ENCODE assay signal across 15 cellular contexts in the genomic region with DNA sequence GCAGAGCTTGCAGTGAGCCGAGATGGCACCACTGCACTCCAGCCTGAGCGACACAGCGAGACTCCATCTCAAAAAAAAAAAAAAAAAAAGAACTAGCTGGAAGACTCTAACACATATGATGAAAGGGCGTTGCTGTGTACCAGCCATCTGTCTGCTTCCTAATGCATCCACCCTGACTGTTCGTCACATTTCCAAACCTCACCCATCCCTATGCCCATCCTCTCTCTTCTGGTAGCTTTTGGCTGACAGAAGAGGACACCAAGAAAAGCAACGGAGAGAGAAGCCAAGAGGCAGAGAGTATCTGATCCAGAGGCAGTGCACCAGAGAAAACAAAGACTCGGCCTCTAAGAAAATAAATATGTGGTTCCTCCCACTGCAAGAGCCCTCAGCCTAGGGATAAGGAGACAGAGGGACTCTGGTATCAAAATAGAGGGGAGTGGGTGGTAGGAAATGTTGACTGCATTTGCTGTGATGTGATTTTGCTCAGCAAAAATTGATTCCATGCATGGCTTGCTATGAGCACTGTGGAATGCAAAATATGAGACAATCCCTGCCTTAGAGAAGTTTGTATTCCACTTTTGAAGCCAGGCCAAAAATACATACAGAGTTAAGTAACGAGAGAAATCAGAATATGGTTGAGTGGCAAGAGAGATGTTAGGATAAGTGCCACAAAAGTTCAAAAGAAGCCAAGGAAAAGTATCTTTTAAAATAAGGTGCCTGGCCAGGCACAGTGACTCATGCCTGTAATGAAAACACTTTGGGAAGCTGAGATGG.
DNase-seq lines count a peak whose midpoint lies in the region; ATAC-seq and TF ChIP-seq lines count a peak whose summit lies in the region.
"Had no signal": no experiment of that assay in that cellular context is flagged by ENCODE, and none has a peak within 500 bp of the region (broad histone marks: within the 10 kb centered on the region; RNA-seq: fewer than 3 reads in every experiment).

No MANE protein-coding gene starts in this region.

- H4K8ac ChIP-seq in IMR-90 (ENCODE audit: low read depth in 2 of 2, low read length in 2 of 2), result no peak overlapping the region
- no peak overlapping the region for H4K8ac ChIP-seq in mesenchymal stem cell (ENCODE audit: low read length)

- peak; percentile 83 for ATAC-seq in IMR-90 (ENCODE audit: low read depth)
- ATAC-seq in GM21717 (IDR thresholded peaks at IDR 0.05; ENCODE audit: unreplicated experiment), result no peak
- no peak for ATAC-seq in GM21381 (IDR thresholded peaks at IDR 0.05; ENCODE audit: unreplicated experiment)
- ATAC-seq: K562, left cardiac atrium had no signal

- no peak overlapping the region for H3K56ac ChIP-seq in IMR-90 (ENCODE audit: extremely low read depth, insufficient read depth, low read length)

- dilution Hi-C loops in IMR-90 (cut with HindIII; ENCODE audit: low sequenced_read_pairs, unreplicated experiment), result no loop called here

- H3K9me1 ChIP-seq in IMR-90 (ENCODE audit: insufficient read depth, low read length), result 0 out of 2 replicates have a peak, but pooled peaks cover 4% of the 10 kb centered on the region

- H2AK5ac ChIP-seq in IMR-90 (ENCODE audit: low read depth, low read length) (no peak overlapping the region), mesenchymal stem cell (ENCODE audit: low read length, severe bottlenecking) (peak overlapping the region; percentile 51)

- H4K91ac ChIP-seq in IMR-90 (ENCODE audit: insufficient read depth, low read depth, low read length) (no peak overlapping the region), mesenchymal stem cell (ENCODE audit: low read length) (no peak overlapping the region)

- H3K36me3 ChIP-seq in IMR-90 (ENCODE audit: control insufficient read depth, insufficient read depth, low read length), result no peaks in the 10 kb centered on the region
- peaks cover 0 to 2% of the 10 kb centered on the region in 2 experiments for H3K36me3 ChIP-seq in mesenchymal stem cell (ENCODE audit: control insufficient read depth in 1 of 2, insufficient read depth in 2 of 2, low read depth in 1 of 2, low read length in 2 of 2)
- H3K36me3 ChIP-seq: thyroid gland had no signal

- BruUV-seq in IMR-90 (replicated peaks; lab: Mats Ljungman, UMichigan), result no TSS peak

- TF ChIP-seq RAD21 in IMR-90 (IDR thresholded peaks at IDR 0.05; ENCODE audit: low read length), result no peak

- no peak for TF ChIP-seq CTCF in IMR-90 (conservative IDR thresholded peaks at IDR 0.05; ENCODE audit: low read depth, low read length)
- no peak for TF ChIP-seq CTCF in choroid plexus epithelial cell (conservative IDR thresholded peaks at IDR 0.05; ENCODE audit: low read depth, low read length)

- H4K20me1 ChIP-seq in IMR-90 (ENCODE audit: insufficient read depth, low read length), result no peaks in the 10 kb centered on the region

- H3K27me3 ChIP-seq in IMR-90 (ENCODE audit: control insufficient read depth, insufficient read depth, low read length), result peaks cover 6% of the 10 kb centered on the region; the same call in 1 of the 2 replicates
- H3K27me3 ChIP-seq in mesenchymal stem cell (ENCODE audit: control insufficient read depth in 1 of 2, insufficient read depth in 1 of 2, low read length in 2 of 2), result no peaks in the 10 kb centered on the region
- H3K27me3 ChIP-seq: thyroid gland had no signal

- WGBS in IMR-90 (ENCODE audit: extremely low coverage in 2 of 2, insufficient read length in 1 of 2), 2 experiments, result 39% methylated on average over 2 of the region's 8 CpGs; no CpG with 5 or more reads in 1 of the 2 experiments
- 88% methylated on average over 8 of the region's 8 CpGs for WGBS in mesenchymal stem cell

- no peak overlapping the region for H3K27ac ChIP-seq in IMR-90 (ENCODE audit: insufficient read depth, low read length)
- H3K27ac ChIP-seq in mesenchymal stem cell (ENCODE audit: low read length, poor library complexity, severe bottlenecking), result peak overlapping the region; percentile 96

- H2BK12ac ChIP-seq in mesenchymal stem cell (ENCODE audit: low read length in 2 of 2), result no peak overlapping the region

- H2BK120ac ChIP-seq in IMR-90 (ENCODE audit: low read depth, low read length), result no peak overlapping the region; the same call in 1 of the 2 replicates
- no peak overlapping the region for H2BK120ac ChIP-seq in mesenchymal stem cell (ENCODE audit: low read depth, low read length)

- intact Hi-C loops in IMR-90 (cut with micrococcal nuclease), result no loop called here

- H3K4me1 ChIP-seq in IMR-90 (ENCODE audit: control insufficient read depth, insufficient read depth, low read length) (peaks cover 4% of the 10 kb centered on the region; the same call in 1 of the 2 replicates), mesenchymal stem cell (ENCODE audit: control insufficient read depth, insufficient read depth, low read depth, low read length) (peaks cover 13% of the 10 kb centered on the region)

- no peak overlapping the region for H3K4me3 ChIP-seq in IMR-90 (ENCODE audit: insufficient read depth, low read depth, low read length)
- H3K4me3 ChIP-seq in choroid plexus epithelial cell (ENCODE audit: low read depth, low read length), result no peak overlapping the region
- no peak overlapping the region for H3K4me3 ChIP-seq in mesenchymal stem cell (ENCODE audit: insufficient read depth in 1 of 2, low read depth in 1 of 2, low read length in 2 of 2)
- H3K4me3 ChIP-seq: K562, thyroid gland had no signal

- DNase-seq in AG08395 (ENCODE audit: low spot score), result peak; percentile 38
- peak; percentile 30 for DNase-seq in IMR-90
- peak; percentile 72 for DNase-seq in choroid plexus epithelial cell (ENCODE audit: low read depth)
- DNase-seq in mesenchymal stem cell, result no peak
- DNase-seq in AML-193 (lab: John Stamatoyannopoulos, UW), result no peak
- no peak for DNase-seq in erythroblast (lab: John Stamatoyannopoulos, UW)
- DNase-seq: activated T-cell treated with anti-CD3 and anti-CD28 coated beads, Interleukin-2, amount 50 U/mL, for 48 hours; DND-41; effector CD4-positive, alpha-beta T cell; left cardiac atrium; NCI-H1436 treated with DMSO at 0.1 percent for 48 hours had no signal

- H3K9me3 ChIP-seq in IMR-90 (ENCODE audit: control insufficient read depth, insufficient read depth, low read length) (no peaks in the 10 kb centered on the region), mesenchymal stem cell (ENCODE audit: control insufficient read depth, low read length) (no peaks in the 10 kb centered on the region)
- H3K9me3 ChIP-seq: thyroid gland had no signal

- H2BK5ac ChIP-seq in IMR-90 (ENCODE audit: low read depth, low read length, poor library complexity, severe bottlenecking) (no peak overlapping the region), mesenchymal stem cell (ENCODE audit: low read depth, low read length, poor library complexity, severe bottlenecking) (peak overlapping the region; percentile 66)

- H2BK15ac ChIP-seq in IMR-90 (ENCODE audit: low read depth, low read length), result no peak overlapping the region
- H2BK15ac ChIP-seq in mesenchymal stem cell (ENCODE audit: low read depth, poor library complexity, severe bottlenecking), result no peak overlapping the region

- TF ChIP-seq POLR2A in IMR-90 (IDR thresholded peaks at IDR 0.05; ENCODE audit: low read depth, low read length) (no peak), erythroblast (IDR thresholded peaks at IDR 0.05; ENCODE audit: low read length) (no peak)

- H2BK20ac ChIP-seq in IMR-90 (ENCODE audit: low read depth, low read length), result no peak overlapping the region

- H2AFZ ChIP-seq in IMR-90 (replicated peaks; ENCODE audit: low read length, poor library complexity), result no peak overlapping the region
- no peak overlapping the region for H2AFZ ChIP-seq in mesenchymal stem cell (ENCODE audit: low read depth, low read length)

- POLR2A ChIA-PET in IMR-90 (lab: Charles Lee; ENCODE audit: unreplicated experiment), result no interaction called here

- H3K79me1 ChIP-seq in IMR-90 (ENCODE audit: low read depth in 1 of 2, low read length in 2 of 2) (no peaks in the 10 kb centered on the region), mesenchymal stem cell (replicated peaks; ENCODE audit: low read length, poor library complexity, severe bottlenecking) (no peaks in the 10 kb centered on the region)

- H3K23ac ChIP-seq in IMR-90 (ENCODE audit: low read depth, low read length) (0 out of 2 replicates have a peak overlapping the region, but pooled peaks have one; percentile 51), mesenchymal stem cell (ENCODE audit: low read length in 2 of 2) (no peak overlapping the region)

- H4K5ac ChIP-seq in IMR-90 (ENCODE audit: low read depth, low read length), result no peak overlapping the region

- in situ Hi-C loops in IMR-90 (cut with MboI; ENCODE audit: low sequenced_read_pairs), result no loop called here

- H3K18ac ChIP-seq in IMR-90 (ENCODE audit: low read depth, low read length) (no peak overlapping the region; the same call in 1 of the 2 replicates), mesenchymal stem cell (ENCODE audit: low read depth in 1 of 2, low read length in 2 of 2) (no peak overlapping the region)

- H3K4me2 ChIP-seq in IMR-90 (ENCODE audit: low read depth, low read length), result no peak overlapping the region
- H3K4me2 ChIP-seq in mesenchymal stem cell (ENCODE audit: low read length, poor library complexity, severe bottlenecking), result no peak overlapping the region

- H3K4ac ChIP-seq in IMR-90 (ENCODE audit: low read depth, low read length) (no peak overlapping the region), mesenchymal stem cell (ENCODE audit: low read depth in 1 of 2, low read length in 2 of 2) (no peak overlapping the region)

- H3K9ac ChIP-seq in IMR-90 (ENCODE audit: low read depth, low read length) (no peak overlapping the region), mesenchymal stem cell (ENCODE audit: low read length) (no peak overlapping the region)

- CTCF ChIA-PET in IMR-90 (lab: Yijun Ruan, JAX), result interaction anchor here (2.5 kb wide), 2 partner anchors 11 to 101 kb away, joined by 6 to 7 read pairs; partner anchors contain the start of gene STK17A

- H2AK9ac ChIP-seq in IMR-90 (replicated peaks; ENCODE audit: low read depth, low read length, poor library complexity), result no peak overlapping the region

- H3K14ac ChIP-seq in IMR-90 (replicated peaks; ENCODE audit: low read depth, low read length) (no peak overlapping the region), mesenchymal stem cell (ENCODE audit: low read length in 2 of 2) (no peak overlapping the region)

TF ChIP-seq in IMR-90, 13 proteins besides CTCF, POLR2A, EP300 and RAD21:
- TF ChIP-seq, protein P1, sequence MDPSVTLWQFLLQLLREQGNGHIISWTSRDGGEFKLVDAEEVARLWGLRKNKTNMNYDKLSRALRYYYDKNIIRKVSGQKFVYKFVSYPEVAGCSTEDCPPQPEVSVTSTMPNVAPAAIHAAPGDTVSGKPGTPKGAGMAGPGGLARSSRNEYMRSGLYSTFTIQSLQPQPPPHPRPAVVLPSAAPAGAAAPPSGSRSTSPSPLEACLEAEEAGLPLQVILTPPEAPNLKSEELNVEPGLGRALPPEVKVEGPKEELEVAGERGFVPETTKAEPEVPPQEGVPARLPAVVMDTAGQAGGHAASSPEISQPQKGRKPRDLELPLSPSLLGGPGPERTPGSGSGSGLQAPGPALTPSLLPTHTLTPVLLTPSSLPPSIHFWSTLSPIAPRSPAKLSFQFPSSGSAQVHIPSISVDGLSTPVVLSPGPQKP (IDR thresholded peaks at IDR 0.05; ENCODE audit: borderline replicate concordance, low read depth, low read length), result no peak

Comparison
In these comparisons a context has a peak if more than half of its experiments do, and no peak if none do; other contexts are left out.
1. DNase-seq: peak in AG08395 (single experiment), IMR-90 (single experiment) and choroid plexus epithelial cell (single experiment); none in mesenchymal stem cell (single experiment), AML-193 (0 of 2) and erythroblast (0 of 2).